18 cellular contexts compared by ENCODE assay signal in the genomic region with DNA sequence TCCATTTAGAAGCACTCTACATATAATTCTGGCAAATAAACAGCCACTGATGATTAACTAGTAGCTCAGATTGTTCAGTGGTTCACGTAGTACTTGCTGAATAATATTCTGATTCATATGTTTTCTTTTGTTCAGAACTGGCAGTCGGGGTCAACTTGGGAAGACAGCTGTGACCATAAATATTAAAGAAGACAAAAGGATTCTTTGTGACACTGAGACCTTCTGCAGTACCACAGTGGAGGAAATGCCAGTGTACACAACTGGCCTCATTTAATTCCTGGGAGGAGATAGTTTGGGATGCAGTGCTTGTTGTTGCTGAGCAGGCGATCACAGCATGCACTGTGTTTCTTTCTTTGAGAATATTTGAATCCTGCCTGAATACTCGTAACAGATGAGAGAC. TPM values are rescaled to one million over a fixed set of nuclear protein-coding genes. Genes with fewer than 3 reads are reported as not detected.
DNase-seq lines count a peak whose midpoint lies in the region; ATAC-seq, FAIRE-seq and TF ChIP-seq lines count a peak whose summit lies in the region.
"Had no signal": no experiment of that assay in that cellular context is flagged by ENCODE, and none has a peak within 500 bp of the region (broad histone marks: within the 10 kb centered on the region; RNA-seq: fewer than 3 reads in every experiment).

No MANE protein-coding gene starts in this region.

- H3K27me3 ChIP-seq in ACC112 (ENCODE audit: insufficient read depth, low read length) (no peaks in the 10 kb centered on the region), endothelial cell of umbilical vein (ENCODE audit: control insufficient read depth in 2 of 2, insufficient read depth in 2 of 2, low read length in 2 of 2) (no peaks in the 10 kb centered on the region)

- H3K36me3 ChIP-seq in ACC112 (ENCODE audit: insufficient read depth, low read length) (peaks cover 5% of the 10 kb centered on the region; the same call in 1 of the 2 replicates), endothelial cell of umbilical vein (ENCODE audit: control insufficient read depth in 2 of 2, extremely low read depth in 1 of 2, insufficient read depth in 2 of 2, low read length in 2 of 2) (no peaks in the 10 kb centered on the region)

- peaks cover under 1% of the 10 kb centered on the region for H3K9me3 Mint-ChIP-seq in nephron
- no peaks in the 10 kb centered on the region for H3K9me3 Mint-ChIP-seq in activated CD4-positive, alpha-beta T cell treated with anti-CD3 and anti-CD28 coated beads, Interleukin-2, amount 10 ng/mL, durations not matched to agents 7 days and 5 days
- H3K9me3 Mint-ChIP-seq: activated T-cell treated with anti-CD3 and anti-CD28 coated beads, Interleukin-2, amount 50 U/mL, for 72 hours had no signal

- no peak for TF ChIP-seq CTCF in endothelial cell of umbilical vein (IDR thresholded peaks at IDR 0.05; ENCODE audit: extremely low read depth in 1 of 2, insufficient read depth in 1 of 2, low read depth in 1 of 2, low read length in 2 of 2)
- TF ChIP-seq CTCF in nephron (IDR thresholded peaks at IDR 0.05; ENCODE audit: unreplicated experiment in 3 of 3): no peak

- peak overlapping the region; percentile 55 for H3K27ac ChIP-seq in ACC112 (ENCODE audit: low read depth, low read length)
- H3K27ac ChIP-seq in endothelial cell of umbilical vein (ENCODE audit: insufficient read depth, low read depth, low read length): peak overlapping the region; percentile 27

- H3K4me2 ChIP-seq in endothelial cell of umbilical vein (ENCODE audit: insufficient read depth, low read length): peak overlapping the region; percentile 6

- H3K4me1 ChIP-seq in ACC112 (ENCODE audit: control insufficient read depth, insufficient read depth, low read length, unreplicated experiment) (peaks cover 8% of the 10 kb centered on the region), endothelial cell of umbilical vein (ENCODE audit: control insufficient read depth, extremely low read depth, insufficient read depth, low read length) (peaks cover 21% of the 10 kb centered on the region)

- no peaks in the 10 kb centered on the region for H3K9me3 ChIP-seq in endothelial cell of umbilical vein (replicated peaks; ENCODE audit: control insufficient read depth, insufficient read depth, low read length)

- peak overlapping the region in 1 of 3 experiments; percentile 2 for H3K4me3 Mint-ChIP-seq in nephron
- H3K4me3 Mint-ChIP-seq in activated CD4-positive, alpha-beta T cell treated with anti-CD3 and anti-CD28 coated beads, Interleukin-2, amount 10 ng/mL, durations not matched to agents 7 days and 5 days: no peak overlapping the region
- H3K4me3 Mint-ChIP-seq: activated T-cell treated with anti-CD3 and anti-CD28 coated beads, Interleukin-2, amount 50 U/mL, for 72 hours had no signal

- POLR2A ChIA-PET in endothelial cell of umbilical vein (lab: Charles Lee): no interaction called here
- POLR2A ChIA-PET in activated CD4-positive, alpha-beta T cell treated with anti-CD3 and anti-CD28 coated beads, Interleukin-2, amount 10 ng/mL, durations not matched to agents 7 days and 5 days (lab: Charles Lee): no interaction called here

- H2AFZ ChIP-seq in ACC112 (ENCODE audit: low read length, unreplicated experiment): no peak overlapping the region
- no peak overlapping the region for H2AFZ ChIP-seq in endothelial cell of umbilical vein (ENCODE audit: low read depth, low read length)

- H3K27ac Mint-ChIP-seq in nephron: peak overlapping the region; percentile 28 to 58 (median 38)
- H3K27ac Mint-ChIP-seq in activated CD4-positive, alpha-beta T cell treated with anti-CD3 and anti-CD28 coated beads, Interleukin-2, amount 10 ng/mL, durations not matched to agents 7 days and 5 days: no peak overlapping the region
- H3K27ac Mint-ChIP-seq: activated T-cell treated with anti-CD3 and anti-CD28 coated beads, Interleukin-2, amount 50 U/mL, for 72 hours had no signal

- dilution Hi-C loops in endothelial cell of umbilical vein (cut with MboI; ENCODE audit: extremely low pct_ligation_motif_present, low sequenced_read_pairs): no loop called here

- no peak for ATAC-seq in HG03139 (IDR thresholded peaks at IDR 0.05; ENCODE audit: unreplicated experiment)
- ATAC-seq in HG02763 (IDR thresholded peaks at IDR 0.05; ENCODE audit: unreplicated experiment): no peak
- ATAC-seq: activated T-cell treated with anti-CD3 and anti-CD28 coated beads, Interleukin-2, amount 50 U/mL, for 72 hours had no signal

- H3K9ac ChIP-seq in endothelial cell of umbilical vein (replicated peaks; ENCODE audit: extremely low read depth, insufficient read depth, low read length): peak overlapping the region; percentile 14

- peaks cover 45% of the 10 kb centered on the region for H3K36me3 Mint-ChIP-seq in nephron (ENCODE audit: low read depth)
- peaks cover 5% of the 10 kb centered on the region for H3K36me3 Mint-ChIP-seq in activated CD4-positive, alpha-beta T cell treated with anti-CD3 and anti-CD28 coated beads, Interleukin-2, amount 10 ng/mL, durations not matched to agents 7 days and 5 days (ENCODE audit: low read depth)

- intact Hi-C loops in endothelial cell of umbilical vein (cut with micrococcal nuclease): no loop called here

- no peaks in the 10 kb centered on the region for H4K20me1 ChIP-seq in endothelial cell of umbilical vein (replicated peaks; ENCODE audit: control insufficient read depth, extremely low read depth, insufficient read depth, low read length)

- H3K9me1 ChIP-seq in endothelial cell of umbilical vein (replicated peaks; ENCODE audit: control insufficient read depth, extremely low read depth, insufficient read depth, low read length): no peaks in the 10 kb centered on the region

- H3K4me3 ChIP-seq in ACC112 (ENCODE audit: low read depth, low read length) (peak overlapping the region; percentile 26; the same call in 1 of the 2 replicates), endothelial cell of umbilical vein (replicated peaks in 1 of 3; ENCODE audit: insufficient read depth in 1 of 3, low read depth in 1 of 3, low read length in 3 of 3) (no peak overlapping the region)

- CTCF ChIA-PET in endothelial cell of umbilical vein (lab: Charles Lee): interaction anchor here (0.9 to 1.7 kb wide), 7 partner anchors 9 to 369 kb away, joined by 3 to 15 read pairs (median 4); a partner anchor contains a TSS
- CTCF ChIA-PET in activated CD4-positive, alpha-beta T cell treated with anti-CD3 and anti-CD28 coated beads, Interleukin-2, amount 10 ng/mL, durations not matched to agents 7 days and 5 days (lab: Charles Lee): interaction anchor here (0.6 to 0.7 kb wide), 2 partner anchors 13 to 196 kb away, joined by 3 to 4 read pairs; no protein-coding TSS in a partner anchor

- peak; percentile 71 for FAIRE-seq in endothelial cell of umbilical vein (lab: Jason Lieb, UNC)
- FAIRE-seq: GM18507 had no signal

- peaks cover 29% of the 10 kb centered on the region for H3K4me1 Mint-ChIP-seq in nephron
- H3K4me1 Mint-ChIP-seq in activated CD4-positive, alpha-beta T cell treated with anti-CD3 and anti-CD28 coated beads, Interleukin-2, amount 10 ng/mL, durations not matched to agents 7 days and 5 days: no peaks in the 10 kb centered on the region

- H3K27me3 Mint-ChIP-seq in nephron (ENCODE audit: low read depth): no peaks in the 10 kb centered on the region
- no peaks in the 10 kb centered on the region for H3K27me3 Mint-ChIP-seq in activated CD4-positive, alpha-beta T cell treated with anti-CD3 and anti-CD28 coated beads, Interleukin-2, amount 10 ng/mL, durations not matched to agents 7 days and 5 days

- no TSS peak for BruUV-seq in endothelial cell of umbilical vein (replicated peaks; lab: Mats Ljungman, UMichigan)

- peak; percentile 24 for TF ChIP-seq POLR2A in endothelial cell of umbilical vein (IDR thresholded peaks at IDR 0.05; ENCODE audit: low read depth, low read length)

- DNase-seq in NCI-H146 treated with DMSO at 0.1 percent for 48 hours (lab: John Stamatoyannopoulos, UW; ENCODE audit: unreplicated experiment) (peak; percentile 45), endothelial cell of umbilical vein (ENCODE audit: low read depth, low spot score) (peak; percentile 83), NCI-H2196 (lab: John Stamatoyannopoulos, UW; ENCODE audit: unreplicated experiment) (no peak)
- DNase-seq in activated CD4-positive, alpha-beta T cell treated with anti-CD3 and anti-CD28 coated beads, Interleukin-2, amount 10 ng/mL, durations not matched to agents 7 days and 5 days: no peak
- DNase-seq: activated T-cell treated with anti-CD3 and anti-CD28 coated beads, Interleukin-2, amount 50 U/mL, for 72 hours; cerebellar nuclear complex; DND-41; left ventricle myocardium superior; NCI-H1048; NCI-H524; retina; SIG-M5; trophoblast cell had no signal

- H3K79me2 ChIP-seq in ACC112 (ENCODE audit: control insufficient read depth, insufficient read depth, low read length, unreplicated experiment) (peaks cover 2% of the 10 kb centered on the region), endothelial cell of umbilical vein (ENCODE audit: control insufficient read depth, insufficient read depth, low read length) (no peaks in the 10 kb centered on the region)

TF ChIP-seq in endothelial cell of umbilical vein, 7 proteins besides CTCF, POLR2A, EP300 and RAD21:
- TF ChIP-seq, protein P1, sequence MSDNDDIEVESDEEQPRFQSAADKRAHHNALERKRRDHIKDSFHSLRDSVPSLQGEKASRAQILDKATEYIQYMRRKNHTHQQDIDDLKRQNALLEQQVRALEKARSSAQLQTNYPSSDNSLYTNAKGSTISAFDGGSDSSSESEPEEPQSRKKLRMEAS (IDR thresholded peaks at IDR 0.05; ENCODE audit: insufficient read depth, insufficient read length): no peak
- TF ChIP-seq GATA2 (IDR thresholded peaks at IDR 0.05; ENCODE audit: insufficient read depth, insufficient read length, low read depth, low read length) (no peak), POLR2AphosphoS5 (IDR thresholded peaks at IDR 0.05; ENCODE audit: insufficient read depth, low read depth, low read length) (peak; percentile 44), JUN (IDR thresholded peaks at IDR 0.05; ENCODE audit: borderline replicate concordance, insufficient read depth, insufficient read length, low read depth) (no peak), FOS (IDR thresholded peaks at IDR 0.05; ENCODE audit: borderline replicate concordance, insufficient read depth, low read length) (peak; percentile 74), MYC (IDR thresholded peaks at IDR 0.05; ENCODE audit: low read depth, low read length) (no peak), EZH2 (IDR thresholded peaks at IDR 0.05; ENCODE audit: borderline replicate concordance, low read depth, low read length, severe bottlenecking) (no peak)

RNA-seq across cellular contexts. Expression of a gene that starts 26.6 kb away (rescaled TPM):
- 0.99 and 1.1 TPM in 2 replicates for total RNA-seq in endothelial cell of umbilical vein
- polyA plus RNA-seq in endothelial cell of umbilical vein: 0.15 and 0.41 TPM in 2 replicates
- polyA plus RNA-seq in endothelial cell of umbilical vein (2011; cell fraction: cytosol; rRNA removed): 0.08 and 0.13 TPM in 2 replicates
- polyA plus RNA-seq in endothelial cell of umbilical vein (2011; cell fraction: nucleus; rRNA removed): 0.39 and 0.95 TPM in 2 replicates
- 0.97 and 1.0 TPM in 2 replicates for polyA plus RNA-seq in endothelial cell of umbilical vein (2012)
- 0.25 and 0.85 TPM in 2 replicates for polyA minus RNA-seq in endothelial cell of umbilical vein
- polyA minus RNA-seq in endothelial cell of umbilical vein (2011; cell fraction: cytosol; rRNA and poly(A)+ RNA removed): not detected
- polyA minus RNA-seq in endothelial cell of umbilical vein (2011; cell fraction: nucleus; rRNA and poly(A)+ RNA removed): 0.87 and 1.4 TPM in 2 replicates
- total RNA-seq in activated CD4-positive, alpha-beta T cell treated with anti-CD3 and anti-CD28 coated beads, Interleukin-2, amount 10 ng/mL, durations not matched to agents 7 days and 5 days: 1 to 10 TPM; 3.6 to 5.4 TPM

Comparison
In these comparisons a context has a peak if more than half of its experiments do, and no peak if none do; other contexts are left out.
1. DNase-seq: peak in NCI-H146 treated with DMSO at 0.1 percent for 48 hours (single experiment) and endothelial cell of umbilical vein (single experiment); none in NCI-H2196 (single experiment) and activated CD4-positive, alpha-beta T cell treated with anti-CD3 and anti-CD28 coated beads, Interleukin-2, amount 10 ng/mL, durations not matched to agents 7 days and 5 days (single experiment).